In genomic region chr14:64719601-64720000, GRCh38 we compare ENCODE assay signal across 12 cellular contexts. TPM values are rescaled to one million over a fixed set of nuclear protein-coding genes. Genes with fewer than 3 reads are reported as not detected.
DNase-seq lines count a peak whose midpoint lies in the region; ATAC-seq, FAIRE-seq and TF ChIP-seq lines count a peak whose summit lies in the region.
"Had no signal": no experiment of that assay in that cellular context is flagged by ENCODE, and none has a peak within 500 bp of the region (broad histone marks: within the 10 kb centered on the region; RNA-seq: fewer than 3 reads in every experiment).

No MANE protein-coding gene starts in this region.

- intact Hi-C loops in Calu3 (cut with micrococcal nuclease; ENCODE audit: unreplicated experiment), result loop anchor here (5.0 kb wide), 1 partner anchor 47 kb away; no protein-coding TSS in a partner anchor
- intact Hi-C loops in ascending aorta (cut with DNase I), result loop anchor here (5.0 kb wide), 1 partner anchor 37 kb away; no protein-coding TSS in a partner anchor
- intact Hi-C loops in gastrocnemius medialis (cut with DNase I; ENCODE audit: low total_unique reads), result no loop called here

- H3K79me2 ChIP-seq in keratinocyte (ENCODE audit: control insufficient read depth, insufficient read depth, low read length), result peaks cover 91% of the 10 kb centered on the region

- BruUV-seq in Calu3 (replicated peaks; lab: Mats Ljungman, UMichigan), result TSS peak; percentile 84

- peak overlapping the region; percentile 50 for H3K9ac ChIP-seq in keratinocyte (ENCODE audit: control insufficient read depth, extremely low read depth, insufficient read depth, low read length)
- H3K9ac ChIP-seq: SK-N-SH had no signal

- no peak for TF ChIP-seq CTCF in Calu3 (IDR thresholded peaks at IDR 0.05; ENCODE audit: unreplicated experiment)
- no peak for TF ChIP-seq CTCF in ascending aorta (IDR thresholded peaks at IDR 0.05)
- no peak for TF ChIP-seq CTCF in keratinocyte (optimal IDR thresholded peaks at IDR 0.05 in 1 of 3, IDR thresholded peaks at IDR 0.05 in 1 of 3, conservative IDR thresholded peaks at IDR 0.05 in 1 of 3; ENCODE audit: extremely low read depth in 1 of 3, insufficient read depth in 2 of 3, low read length in 3 of 3)
- TF ChIP-seq CTCF in gastrocnemius medialis (IDR thresholded peaks at IDR 0.05 in 4 of 5, conservative IDR thresholded peaks at IDR 0.05 in 1 of 5), result no peak

- H4K20me1 ChIP-seq in keratinocyte (ENCODE audit: control insufficient read depth, extremely low read depth, insufficient read depth, low read length), result no peaks in the 10 kb centered on the region

- H3K36me3 ChIP-seq in ascending aorta (no peaks in the 10 kb centered on the region), keratinocyte (ENCODE audit: control insufficient read depth in 2 of 2, extremely low read depth in 1 of 2, insufficient read depth in 2 of 2, low read length in 2 of 2) (peaks cover 4 to 33% of the 10 kb centered on the region in 2 experiments), gastrocnemius medialis (no peaks in the 10 kb centered on the region)
- H3K36me3 ChIP-seq: BE2C had no signal

- DNase-seq in Calu3 (no peak), ascending aorta (ENCODE audit: low spot score in 2 of 2) (peak in 1 of 2 donors; percentile 58), keratinocyte (ENCODE audit: low read depth, low spot score) (no peak), gastrocnemius medialis (no peak), KBM-7 (no peak), RCC 7860 (ENCODE audit: low spot score) (no peak)
- DNase-seq in activated T-cell treated with anti-CD3 and anti-CD28 coated beads, Interleukin-2, amount 50 U/mL, for 48 hours, result no peak
- no peak for DNase-seq in activated naive CD8-positive, alpha-beta T cell treated with anti-CD3 and anti-CD28 coated beads, Interleukin-2, amount 50 U/mL, for 24 hours
- DNase-seq: BE2C; KG1; SK-N-SH; stimulated activated CD8-positive, alpha-beta memory T cell treated with anti-CD3 and anti-CD28 coated beads, Interleukin-4, amount 100 ng/mL, for 48 hours had no signal

- no peaks in the 10 kb centered on the region for H3K27me3 ChIP-seq in ascending aorta
- no peaks in the 10 kb centered on the region for H3K27me3 ChIP-seq in keratinocyte (ENCODE audit: control insufficient read depth, extremely low read depth, insufficient read depth, low read length)
- H3K27me3 ChIP-seq in gastrocnemius medialis, result no peaks in the 10 kb centered on the region
- H3K27me3 ChIP-seq: BE2C had no signal

- in situ Hi-C loops in gastrocnemius medialis (cut with MboI; ENCODE audit: low sequenced_read_pairs in 4 of 4), result no loop called here
- in situ Hi-C loops in KBM-7 (cut with MboI; ENCODE audit: low pct_unique_long_range_greater_than_20kb, low sequenced_read_pairs), result no loop called here

- peak overlapping the region in 1 of 2 donors; percentile 2 for H3K4me3 ChIP-seq in ascending aorta
- no peak overlapping the region for H3K4me3 ChIP-seq in keratinocyte (ENCODE audit: control insufficient read depth in 2 of 3, extremely low read depth in 1 of 3, insufficient read depth in 2 of 3, low read depth in 1 of 3, low read length in 3 of 3)
- no peak overlapping the region for H3K4me3 ChIP-seq in gastrocnemius medialis

- H3K27ac Mint-ChIP-seq in Calu3 (ENCODE audit: unreplicated experiment), result peak overlapping the region; percentile 88
- H3K27ac Mint-ChIP-seq in activated naive CD8-positive, alpha-beta T cell treated with anti-CD3 and anti-CD28 coated beads, Interleukin-2, amount 50 U/mL, for 24 hours, result no peak overlapping the region

- H3K4me3 Mint-ChIP-seq in Calu3 (ENCODE audit: low read depth, unreplicated experiment), result peak overlapping the region; percentile 56
- no peak overlapping the region for H3K4me3 Mint-ChIP-seq in activated naive CD8-positive, alpha-beta T cell treated with anti-CD3 and anti-CD28 coated beads, Interleukin-2, amount 50 U/mL, for 24 hours

- H3K36me3 Mint-ChIP-seq in Calu3 (ENCODE audit: insufficient read depth, unreplicated experiment), result peaks cover 35% of the 10 kb centered on the region
- no peaks in the 10 kb centered on the region for H3K36me3 Mint-ChIP-seq in activated naive CD8-positive, alpha-beta T cell treated with anti-CD3 and anti-CD28 coated beads, Interleukin-2, amount 50 U/mL, for 24 hours (ENCODE audit: low read depth)

- no peaks in the 10 kb centered on the region for H3K9me3 Mint-ChIP-seq in Calu3 (ENCODE audit: low read depth, unreplicated experiment)
- no peaks in the 10 kb centered on the region for H3K9me3 Mint-ChIP-seq in activated naive CD8-positive, alpha-beta T cell treated with anti-CD3 and anti-CD28 coated beads, Interleukin-2, amount 50 U/mL, for 24 hours

- H3K4me2 ChIP-seq in keratinocyte (ENCODE audit: control insufficient read depth, extremely low read depth, insufficient read depth, low read depth, low read length), result peak overlapping the region; percentile 48
- H3K4me2 ChIP-seq: SK-N-SH had no signal

- H3K4me1 ChIP-seq in ascending aorta, result peaks cover 29 to 93% of the 10 kb centered on the region in 2 donors
- peaks cover 97% of the 10 kb centered on the region for H3K4me1 ChIP-seq in keratinocyte (ENCODE audit: control insufficient read depth, extremely low read depth, insufficient read depth, low read length)
- peaks cover 10 to 21% of the 10 kb centered on the region in 2 donors for H3K4me1 ChIP-seq in gastrocnemius medialis

- H3K27me3 Mint-ChIP-seq in Calu3 (ENCODE audit: unreplicated experiment), result no peaks in the 10 kb centered on the region
- no peaks in the 10 kb centered on the region for H3K27me3 Mint-ChIP-seq in activated naive CD8-positive, alpha-beta T cell treated with anti-CD3 and anti-CD28 coated beads, Interleukin-2, amount 50 U/mL, for 24 hours

- CTCF ChIA-PET in Calu3 (lab: Charles Lee), result interaction anchor here (0.9 to 2.2 kb wide), 7 partner anchors 12 to 46 kb away, joined by 3 to 13 read pairs (median 5); partner anchors contain the start of gene PLEKHG3

- no peaks in the 10 kb centered on the region for H3K9me1 ChIP-seq in keratinocyte (ENCODE audit: control insufficient read depth, extremely low read depth, insufficient read depth, low read length)

- H3K9me3 ChIP-seq in ascending aorta (no peaks in the 10 kb centered on the region), keratinocyte (ENCODE audit: control insufficient read depth, low read depth, low read length) (no peaks in the 10 kb centered on the region), gastrocnemius medialis (no peaks in the 10 kb centered on the region)
- H3K9me3 ChIP-seq: BE2C, SK-N-SH had no signal

- H2AFZ ChIP-seq in keratinocyte (ENCODE audit: control insufficient read depth, low read length), result no peak overlapping the region

- ATAC-seq in gastrocnemius medialis, result no peak
- no peak for ATAC-seq in activated naive CD8-positive, alpha-beta T cell treated with anti-CD3 and anti-CD28 coated beads, Interleukin-2, amount 50 U/mL, for 24 hours

- TF ChIP-seq POLR2A in gastrocnemius medialis (IDR thresholded peaks at IDR 0.05), result no peak

- H3K27ac ChIP-seq in ascending aorta (peak overlapping the region; percentile 89 to 96), keratinocyte (ENCODE audit: control insufficient read depth, insufficient read depth, low read length) (peak overlapping the region; percentile 90), gastrocnemius medialis (peak overlapping the region; percentile 7 to 70 (median 67))

- H3K4me1 Mint-ChIP-seq in Calu3 (ENCODE audit: low read depth, unreplicated experiment), result peaks cover 85% of the 10 kb centered on the region
- H3K4me1 Mint-ChIP-seq in activated naive CD8-positive, alpha-beta T cell treated with anti-CD3 and anti-CD28 coated beads, Interleukin-2, amount 50 U/mL, for 24 hours, result peaks cover 50% of the 10 kb centered on the region

- FAIRE-seq in keratinocyte (lab: Jason Lieb, UNC) (no peak), RCC 7860 (lab: Jason Lieb, UNC) (no peak)

- dilution Hi-C loops in keratinocyte (cut with MboI; ENCODE audit: extremely low pct_ligation_motif_present, low sequenced_read_pairs), result no loop called here

RNA-seq across cellular contexts. Expression of gene PLEKHG3, which starts 15.4 kb away (rescaled TPM):
- total RNA-seq in Calu3 (2022), result 39.0 and 53.6 TPM in 2 replicates
- total RNA-seq in ascending aorta, result 134 TPM
- 71.0 to 89.1 TPM (median 73.2 TPM) in 3 replicates for polyA plus RNA-seq in keratinocyte
- polyA plus RNA-seq in keratinocyte (2011; ENCODE audit: low read depth), result 19.7 TPM
- 49.2 and 65.2 TPM in 2 replicates for polyA plus RNA-seq in keratinocyte (2011; cell fraction: cytosol; rRNA removed)
- 171 and 186 TPM in 2 replicates for polyA plus RNA-seq in keratinocyte (2011; cell fraction: nucleus; rRNA removed)
- polyA plus RNA-seq in keratinocyte (2012; ENCODE audit: low replicate concordance), result 36.9 and 94.1 TPM in 2 replicates
- polyA minus RNA-seq in keratinocyte, result 96.2 to 104 TPM (median 102 TPM) in 3 replicates
- polyA minus RNA-seq in keratinocyte (2011; cell fraction: cytosol; rRNA and poly(A)+ RNA removed), result 107 TPM
- polyA minus RNA-seq in keratinocyte (2011; cell fraction: nucleus; rRNA and poly(A)+ RNA removed), result 103 and 143 TPM in 2 replicates
- 10 to 100 TPM in 3 of 4 donors, 1 to 10 TPM in 1; 8.8 to 18.8 (median 14.5) TPM for total RNA-seq in gastrocnemius medialis
